1 cellular context compared by ENCODE assay signal in the genomic region with DNA sequence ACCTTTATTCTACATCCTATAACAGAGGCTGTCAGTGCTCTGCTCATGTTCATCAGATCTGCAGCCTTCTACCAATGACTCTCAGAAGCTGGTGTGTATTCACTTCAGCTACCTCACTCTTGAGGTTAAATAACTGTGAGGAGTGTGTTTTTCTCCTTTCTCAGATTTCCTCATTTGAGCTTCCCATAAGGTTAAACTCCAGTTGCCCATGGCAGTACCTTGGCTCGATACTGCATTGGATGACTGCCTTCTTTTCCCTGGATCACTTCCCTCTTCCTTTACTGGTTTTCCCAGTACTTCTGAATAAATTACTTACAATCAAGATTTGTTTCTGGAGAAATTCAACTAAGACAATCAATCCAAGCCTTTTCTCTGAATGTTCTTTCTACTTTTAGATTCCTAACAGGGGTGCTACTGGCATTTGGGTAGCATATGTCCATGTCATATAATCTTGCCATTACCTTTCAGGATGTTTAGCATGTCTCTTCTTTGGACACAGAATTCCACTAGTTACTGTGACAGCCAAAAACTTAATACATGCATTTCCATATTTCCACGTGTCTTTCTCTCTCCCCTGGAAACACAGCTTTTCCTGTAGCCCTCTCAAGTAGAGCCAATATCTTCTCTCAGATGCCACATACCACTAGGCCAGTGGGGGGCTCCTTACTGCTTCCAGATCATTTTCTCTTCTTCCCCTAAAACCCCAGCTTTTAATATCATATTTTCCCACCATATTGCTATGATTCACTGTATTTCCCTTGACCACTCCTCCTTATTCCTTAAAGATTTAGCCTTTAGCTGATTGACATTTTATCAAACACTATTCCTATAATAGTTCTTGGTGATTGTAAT.
TF ChIP-seq lines count a peak whose summit lies in the region.

No MANE protein-coding gene starts in this region.

TF ChIP-seq in WTC11, 78 proteins besides CTCF, POLR2A, EP300 and RAD21 (continued from another document):
- TF ChIP-seq, protein P1, sequence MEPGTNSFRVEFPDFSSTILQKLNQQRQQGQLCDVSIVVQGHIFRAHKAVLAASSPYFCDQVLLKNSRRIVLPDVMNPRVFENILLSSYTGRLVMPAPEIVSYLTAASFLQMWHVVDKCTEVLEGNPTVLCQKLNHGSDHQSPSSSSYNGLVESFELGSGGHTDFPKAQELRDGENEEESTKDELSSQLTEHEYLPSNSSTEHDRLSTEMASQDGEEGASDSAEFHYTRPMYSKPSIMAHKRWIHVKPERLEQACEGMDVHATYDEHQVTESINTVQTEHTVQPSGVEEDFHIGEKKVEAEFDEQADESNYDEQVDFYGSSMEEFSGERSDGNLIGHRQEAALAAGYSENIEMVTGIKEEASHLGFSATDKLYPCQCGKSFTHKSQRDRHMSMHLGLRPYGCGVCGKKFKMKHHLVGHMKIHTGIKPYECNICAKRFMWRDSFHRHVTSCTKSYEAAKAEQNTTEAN (CRISPR knock-in tag; IDR thresholded peaks at IDR 0.05): no peak
- TF ChIP-seq OVOL2 (CRISPR knock-in tag; IDR thresholded peaks at IDR 0.05; ENCODE audit: borderline replicate concordance) (no peak), HMGA2 (CRISPR knock-in tag; IDR thresholded peaks at IDR 0.05) (no peak), SMAD3 (CRISPR knock-in tag; IDR thresholded peaks at IDR 0.05; ENCODE audit: borderline replicate concordance) (no peak)
- TF ChIP-seq, protein P2, sequence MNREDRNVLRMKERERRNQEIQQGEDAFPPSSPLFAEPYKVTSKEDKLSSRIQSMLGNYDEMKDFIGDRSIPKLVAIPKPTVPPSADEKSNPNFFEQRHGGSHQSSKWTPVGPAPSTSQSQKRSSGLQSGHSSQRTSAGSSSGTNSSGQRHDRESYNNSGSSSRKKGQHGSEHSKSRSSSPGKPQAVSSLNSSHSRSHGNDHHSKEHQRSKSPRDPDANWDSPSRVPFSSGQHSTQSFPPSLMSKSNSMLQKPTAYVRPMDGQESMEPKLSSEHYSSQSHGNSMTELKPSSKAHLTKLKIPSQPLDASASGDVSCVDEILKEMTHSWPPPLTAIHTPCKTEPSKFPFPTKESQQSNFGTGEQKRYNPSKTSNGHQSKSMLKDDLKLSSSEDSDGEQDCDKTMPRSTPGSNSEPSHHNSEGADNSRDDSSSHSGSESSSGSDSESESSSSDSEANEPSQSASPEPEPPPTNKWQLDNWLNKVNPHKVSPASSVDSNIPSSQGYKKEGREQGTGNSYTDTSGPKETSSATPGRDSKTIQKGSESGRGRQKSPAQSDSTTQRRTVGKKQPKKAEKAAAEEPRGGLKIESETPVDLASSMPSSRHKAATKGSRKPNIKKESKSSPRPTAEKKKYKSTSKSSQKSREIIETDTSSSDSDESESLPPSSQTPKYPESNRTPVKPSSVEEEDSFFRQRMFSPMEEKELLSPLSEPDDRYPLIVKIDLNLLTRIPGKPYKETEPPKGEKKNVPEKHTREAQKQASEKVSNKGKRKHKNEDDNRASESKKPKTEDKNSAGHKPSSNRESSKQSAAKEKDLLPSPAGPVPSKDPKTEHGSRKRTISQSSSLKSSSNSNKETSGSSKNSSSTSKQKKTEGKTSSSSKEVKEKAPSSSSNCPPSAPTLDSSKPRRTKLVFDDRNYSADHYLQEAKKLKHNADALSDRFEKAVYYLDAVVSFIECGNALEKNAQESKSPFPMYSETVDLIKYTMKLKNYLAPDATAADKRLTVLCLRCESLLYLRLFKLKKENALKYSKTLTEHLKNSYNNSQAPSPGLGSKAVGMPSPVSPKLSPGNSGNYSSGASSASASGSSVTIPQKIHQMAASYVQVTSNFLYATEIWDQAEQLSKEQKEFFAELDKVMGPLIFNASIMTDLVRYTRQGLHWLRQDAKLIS (CRISPR knock-in tag; IDR thresholded peaks at IDR 0.05; ENCODE audit: borderline replicate concordance): no peak
- TF ChIP-seq, protein P3, sequence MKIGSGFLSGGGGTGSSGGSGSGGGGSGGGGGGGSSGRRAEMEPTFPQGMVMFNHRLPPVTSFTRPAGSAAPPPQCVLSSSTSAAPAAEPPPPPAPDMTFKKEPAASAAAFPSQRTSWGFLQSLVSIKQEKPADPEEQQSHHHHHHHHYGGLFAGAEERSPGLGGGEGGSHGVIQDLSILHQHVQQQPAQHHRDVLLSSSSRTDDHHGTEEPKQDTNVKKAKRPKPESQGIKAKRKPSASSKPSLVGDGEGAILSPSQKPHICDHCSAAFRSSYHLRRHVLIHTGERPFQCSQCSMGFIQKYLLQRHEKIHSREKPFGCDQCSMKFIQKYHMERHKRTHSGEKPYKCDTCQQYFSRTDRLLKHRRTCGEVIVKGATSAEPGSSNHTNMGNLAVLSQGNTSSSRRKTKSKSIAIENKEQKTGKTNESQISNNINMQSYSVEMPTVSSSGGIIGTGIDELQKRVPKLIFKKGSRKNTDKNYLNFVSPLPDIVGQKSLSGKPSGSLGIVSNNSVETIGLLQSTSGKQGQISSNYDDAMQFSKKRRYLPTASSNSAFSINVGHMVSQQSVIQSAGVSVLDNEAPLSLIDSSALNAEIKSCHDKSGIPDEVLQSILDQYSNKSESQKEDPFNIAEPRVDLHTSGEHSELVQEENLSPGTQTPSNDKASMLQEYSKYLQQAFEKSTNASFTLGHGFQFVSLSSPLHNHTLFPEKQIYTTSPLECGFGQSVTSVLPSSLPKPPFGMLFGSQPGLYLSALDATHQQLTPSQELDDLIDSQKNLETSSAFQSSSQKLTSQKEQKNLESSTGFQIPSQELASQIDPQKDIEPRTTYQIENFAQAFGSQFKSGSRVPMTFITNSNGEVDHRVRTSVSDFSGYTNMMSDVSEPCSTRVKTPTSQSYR (CRISPR knock-in tag; IDR thresholded peaks at IDR 0.05): no peak
- TF ChIP-seq, protein P4, sequence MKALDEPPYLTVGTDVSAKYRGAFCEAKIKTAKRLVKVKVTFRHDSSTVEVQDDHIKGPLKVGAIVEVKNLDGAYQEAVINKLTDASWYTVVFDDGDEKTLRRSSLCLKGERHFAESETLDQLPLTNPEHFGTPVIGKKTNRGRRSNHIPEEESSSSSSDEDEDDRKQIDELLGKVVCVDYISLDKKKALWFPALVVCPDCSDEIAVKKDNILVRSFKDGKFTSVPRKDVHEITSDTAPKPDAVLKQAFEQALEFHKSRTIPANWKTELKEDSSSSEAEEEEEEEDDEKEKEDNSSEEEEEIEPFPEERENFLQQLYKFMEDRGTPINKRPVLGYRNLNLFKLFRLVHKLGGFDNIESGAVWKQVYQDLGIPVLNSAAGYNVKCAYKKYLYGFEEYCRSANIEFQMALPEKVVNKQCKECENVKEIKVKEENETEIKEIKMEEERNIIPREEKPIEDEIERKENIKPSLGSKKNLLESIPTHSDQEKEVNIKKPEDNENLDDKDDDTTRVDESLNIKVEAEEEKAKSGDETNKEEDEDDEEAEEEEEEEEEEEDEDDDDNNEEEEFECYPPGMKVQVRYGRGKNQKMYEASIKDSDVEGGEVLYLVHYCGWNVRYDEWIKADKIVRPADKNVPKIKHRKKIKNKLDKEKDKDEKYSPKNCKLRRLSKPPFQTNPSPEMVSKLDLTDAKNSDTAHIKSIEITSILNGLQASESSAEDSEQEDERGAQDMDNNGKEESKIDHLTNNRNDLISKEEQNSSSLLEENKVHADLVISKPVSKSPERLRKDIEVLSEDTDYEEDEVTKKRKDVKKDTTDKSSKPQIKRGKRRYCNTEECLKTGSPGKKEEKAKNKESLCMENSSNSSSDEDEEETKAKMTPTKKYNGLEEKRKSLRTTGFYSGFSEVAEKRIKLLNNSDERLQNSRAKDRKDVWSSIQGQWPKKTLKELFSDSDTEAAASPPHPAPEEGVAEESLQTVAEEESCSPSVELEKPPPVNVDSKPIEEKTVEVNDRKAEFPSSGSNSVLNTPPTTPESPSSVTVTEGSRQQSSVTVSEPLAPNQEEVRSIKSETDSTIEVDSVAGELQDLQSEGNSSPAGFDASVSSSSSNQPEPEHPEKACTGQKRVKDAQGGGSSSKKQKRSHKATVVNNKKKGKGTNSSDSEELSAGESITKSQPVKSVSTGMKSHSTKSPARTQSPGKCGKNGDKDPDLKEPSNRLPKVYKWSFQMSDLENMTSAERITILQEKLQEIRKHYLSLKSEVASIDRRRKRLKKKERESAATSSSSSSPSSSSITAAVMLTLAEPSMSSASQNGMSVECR (CRISPR knock-in tag; IDR thresholded peaks at IDR 0.05; ENCODE audit: borderline replicate concordance): no peak
